Comparison of ENCODE assay signal across 11 cellular contexts in the genomic region with DNA sequence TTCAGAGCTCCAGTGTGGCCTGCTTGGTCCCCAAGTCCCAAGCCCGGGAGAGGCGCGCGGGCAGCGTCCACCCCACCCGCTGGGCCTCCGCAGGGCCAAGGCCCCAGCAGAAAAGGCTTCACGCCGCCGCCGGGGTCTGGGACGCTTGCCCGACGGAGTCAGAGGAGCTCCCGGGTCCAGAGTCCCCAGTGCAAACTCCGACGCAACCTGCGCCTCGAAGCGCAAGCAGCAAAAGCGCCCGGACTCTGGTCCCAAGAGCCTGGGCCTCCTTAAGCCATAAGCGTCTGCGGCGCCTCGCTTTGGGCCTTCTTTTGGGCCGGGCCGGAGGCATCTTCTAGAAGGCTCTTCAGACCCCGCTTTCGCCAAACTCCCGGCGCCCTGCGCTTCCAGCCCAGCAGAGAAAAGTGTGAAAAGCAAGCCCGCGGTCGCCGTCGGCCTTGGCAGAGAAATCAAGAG. TPM values are rescaled to one million over a fixed set of nuclear protein-coding genes. Genes with fewer than 3 reads are reported as not detected.
DNase-seq lines count a peak whose midpoint lies in the region; ATAC-seq and TF ChIP-seq lines count a peak whose summit lies in the region.
"Had no signal": no experiment of that assay in that cellular context is flagged by ENCODE, and none has a peak within 500 bp of the region (broad histone marks: within the 10 kb centered on the region; RNA-seq: fewer than 3 reads in every experiment).

No MANE protein-coding gene starts in this region.

- in situ Hi-C loops in astrocyte of the cerebellum (cut with HindIII; ENCODE audit: low sequenced_read_pairs) (loop anchor here (10.0 kb wide), 1 partner anchor 338 kb away; no protein-coding TSS in a partner anchor), G401 (cut with HindIII; ENCODE audit: low sequenced_read_pairs) (no loop called here)

- no peak for TF ChIP-seq POLR2A in suprapubic skin (IDR thresholded peaks at IDR 0.05)

- no peak overlapping the region for H3K27ac Mint-ChIP-seq in stimulated activated effector memory CD8-positive, alpha-beta T cell treated with anti-CD3 and anti-CD28 coated beads, Interleukin-12 subunit alpha, Interleukin-12 subunit beta, amount 100 ng/mL, for 72 hours
- H3K27ac Mint-ChIP-seq: memory B cell had no signal

- H3K4me3 ChIP-seq in astrocyte of the cerebellum (ENCODE audit: low read depth, low read length) (peak overlapping the region; percentile 44), suprapubic skin (peak overlapping the region; percentile 61)

- H3K9me3 Mint-ChIP-seq in stimulated activated effector memory CD8-positive, alpha-beta T cell treated with anti-CD3 and anti-CD28 coated beads, Interleukin-12 subunit alpha, Interleukin-12 subunit beta, amount 100 ng/mL, for 72 hours: no peaks in the 10 kb centered on the region
- H3K9me3 Mint-ChIP-seq: memory B cell had no signal

- TF ChIP-seq CTCF in astrocyte of the cerebellum (IDR thresholded peaks at IDR 0.05; ENCODE audit: low read depth, low read length, missing control alignments) (no peak), suprapubic skin (IDR thresholded peaks at IDR 0.05) (no peak)

- WGBS in suprapubic skin: 1% methylated on average over 17 of the region's 38 CpGs

- peak overlapping the region; percentile 85 for H3K27ac ChIP-seq in suprapubic skin

- TF ChIP-seq EP300 in suprapubic skin (IDR thresholded peaks at IDR 0.05): no peak

- no peak for ATAC-seq in HG03342 (IDR thresholded peaks at IDR 0.05; ENCODE audit: unreplicated experiment)
- ATAC-seq in stimulated activated effector memory CD8-positive, alpha-beta T cell treated with anti-CD3 and anti-CD28 coated beads, Interleukin-12 subunit alpha, Interleukin-12 subunit beta, amount 100 ng/mL, for 72 hours: no peak

- DNase-seq in NCI-H1417 (lab: John Stamatoyannopoulos, UW) (peak in 2 of 3 experiments; percentile 85), NCI-H1417 treated with DMSO at 0.1 percent for 48 hours (lab: John Stamatoyannopoulos, UW) (no peak), astrocyte of the cerebellum (ENCODE audit: low read depth) (no peak), iPS-NIHi7 (ENCODE audit: extremely low spot score) (peak; percentile 15), suprapubic skin (ENCODE audit: low spot score in 2 of 2) (peak in 1 of 2 donors; percentile 80), G401 (ENCODE audit: low spot score) (no peak)
- no peak for DNase-seq in stimulated activated effector memory CD8-positive, alpha-beta T cell treated with anti-CD3 and anti-CD28 coated beads, Interleukin-12 subunit alpha, Interleukin-12 subunit beta, amount 100 ng/mL, for 72 hours (ENCODE audit: low spot score in 2 of 2)
- DNase-seq: 8988T, RPMI8226 had no signal

- H3K9me3 ChIP-seq in suprapubic skin: no peaks in the 10 kb centered on the region

- H3K36me3 ChIP-seq in suprapubic skin: no peaks in the 10 kb centered on the region

- H3K4me3 Mint-ChIP-seq in stimulated activated effector memory CD8-positive, alpha-beta T cell treated with anti-CD3 and anti-CD28 coated beads, Interleukin-12 subunit alpha, Interleukin-12 subunit beta, amount 100 ng/mL, for 72 hours: no peak overlapping the region
- H3K4me3 Mint-ChIP-seq: memory B cell had no signal

- H3K4me1 ChIP-seq in suprapubic skin: peaks cover 21% of the 10 kb centered on the region

- peaks cover 7% of the 10 kb centered on the region for H3K4me1 Mint-ChIP-seq in stimulated activated effector memory CD8-positive, alpha-beta T cell treated with anti-CD3 and anti-CD28 coated beads, Interleukin-12 subunit alpha, Interleukin-12 subunit beta, amount 100 ng/mL, for 72 hours

- peaks cover 10% of the 10 kb centered on the region for H3K36me3 Mint-ChIP-seq in stimulated activated effector memory CD8-positive, alpha-beta T cell treated with anti-CD3 and anti-CD28 coated beads, Interleukin-12 subunit alpha, Interleukin-12 subunit beta, amount 100 ng/mL, for 72 hours

- peaks cover 85% of the 10 kb centered on the region for H3K27me3 ChIP-seq in suprapubic skin

RNA-seq across cellular contexts. Expression of gene TBX18, which starts 1.4 kb away (rescaled TPM):
- total RNA-seq in suprapubic skin: 1 to 10 TPM in 3 of 4 donors, under 1 TPM in 1; 0.62 to 4.2 (median 2.7) TPM
- not detected in 2 replicates for total RNA-seq in G401 (2014; rRNA removed; shearing (Covaris generic))

Comparison
In these comparisons a context has a peak if more than half of its experiments do, and no peak if none do; other contexts are left out.
1. DNase-seq: peak in NCI-H1417 (2 of 3) and iPS-NIHi7 (single experiment); none in NCI-H1417 treated with DMSO at 0.1 percent for 48 hours (single experiment), astrocyte of the cerebellum (single experiment), G401 (single experiment) and stimulated activated effector memory CD8-positive, alpha-beta T cell treated with anti-CD3 and anti-CD28 coated beads, Interleukin-12 subunit alpha, Interleukin-12 subunit beta, amount 100 ng/mL, for 72 hours (0 of 2).